8 cellular contexts compared by ENCODE assay signal in genomic region chr10:87093461-87094372, GRCh38. TPM values are rescaled to one million over a fixed set of nuclear protein-coding genes. Genes with fewer than 3 reads are reported as not detected.
DNase-seq lines count a peak whose midpoint lies in the region; ATAC-seq and TF ChIP-seq lines count a peak whose summit lies in the region.

No MANE protein-coding gene starts in this region.

- peaks cover 10% of the 10 kb centered on the region for H3K27me3 Mint-ChIP-seq in endothelial cell (ENCODE audit: unreplicated experiment)

- H3K27me3 ChIP-seq in mononuclear cell (ENCODE audit: insufficient read depth, low read length): no peaks in the 10 kb centered on the region

- H3K9me3 Mint-ChIP-seq in endothelial cell (ENCODE audit: unreplicated experiment): no peaks in the 10 kb centered on the region

- ATAC-seq in HG02759 (IDR thresholded peaks at IDR 0.05; ENCODE audit: unreplicated experiment): peak; percentile 26

- peak overlapping the region; percentile 97 for H3K4me3 Mint-ChIP-seq in endothelial cell (ENCODE audit: unreplicated experiment)

- peaks cover 4% of the 10 kb centered on the region for H3K36me3 Mint-ChIP-seq in endothelial cell (ENCODE audit: low read depth, unreplicated experiment)

- H3K4me1 ChIP-seq in mononuclear cell (ENCODE audit: insufficient read depth, low read length): peaks cover 28% of the 10 kb centered on the region

- H3K4me1 Mint-ChIP-seq in endothelial cell (ENCODE audit: unreplicated experiment): peaks cover 28% of the 10 kb centered on the region

- H3K9me3 ChIP-seq in mononuclear cell (ENCODE audit: low read depth, low read length): no peaks in the 10 kb centered on the region

- no peak for TF ChIP-seq CTCF in endothelial cell (IDR thresholded peaks at IDR 0.05; ENCODE audit: unreplicated experiment)

- H3K4me3 ChIP-seq in mononuclear cell (ENCODE audit: low read length): peak overlapping the region; percentile 66

- peak overlapping the region; percentile 93 for H3K27ac Mint-ChIP-seq in endothelial cell (ENCODE audit: unreplicated experiment)

- DNase-seq in NCI-H446 (lab: John Stamatoyannopoulos, UW) (peak; percentile 3 to 5), NCI-H446 treated with DMSO at 0.1 percent for 48 hours (lab: John Stamatoyannopoulos, UW) (no peak), NCI-H2171 treated with DMSO at 0.1 percent for 48 hours (lab: John Stamatoyannopoulos, UW) (peak; percentile 15), endothelial cell (ENCODE audit: low spot score) (peak; percentile 55)
- peak; percentile 69 for DNase-seq in activated CD8-positive, alpha-beta memory T cell treated with anti-CD3 and anti-CD28 coated beads, Interleukin-2, amount 50 U/mL, for 4 hours
- DNase-seq in stimulated activated CD8-positive, alpha-beta memory T cell treated with anti-CD3 and anti-CD28 coated beads, Interleukin-2, amount 100 ng/mL, for 1 hour (ENCODE audit: low read depth in 2 of 2): peak; percentile 32 to 45

RNA-seq across cellular contexts. Expression of gene GLUD1, which starts 0.9 kb away (rescaled TPM):
- total RNA-seq in endothelial cell (ENCODE audit: unreplicated experiment) (79.2 TPM), mononuclear cell (123 TPM)

RNA-seq across cellular contexts. Expression of gene SHLD2, which starts 1.3 kb away (rescaled TPM):
- total RNA-seq in endothelial cell (ENCODE audit: unreplicated experiment): 16.1 TPM
- total RNA-seq in mononuclear cell: 30.9 TPM
